In genomic region chr7:106717997-106718871, GRCh38 we compare ENCODE assay signal across 1 cellular context.
TF ChIP-seq lines count a peak whose summit lies in the region.

No MANE protein-coding gene starts in this region.

TF ChIP-seq in K562, 482 proteins besides CTCF, POLR2A, EP300 and RAD21 (continued from another document and continues in another):
- TF ChIP-seq E2F6 (IDR thresholded peaks at IDR 0.05; ENCODE audit: borderline replicate concordance in 1 of 2, extremely low read depth in 1 of 2, insufficient read depth in 1 of 2, insufficient read length in 1 of 2, low read depth in 1 of 2, low read length in 1 of 2, poor library complexity in 1 of 2, severe bottlenecking in 1 of 2) (no peak), NCOA6 (IDR thresholded peaks at IDR 0.05) (peak; percentile 71; the same call in 1 of the 2 replicates), SRF (CRISPR knock-in tag; IDR thresholded peaks at IDR 0.05) (peak in 1 of 2 experiments; percentile 21; a peak in 1 of 4 replicates), TBL1XR1 (IDR thresholded peaks at IDR 0.05; ENCODE audit: low read length in 2 of 2) (peak in 1 of 2 experiments; percentile 93; a peak in 3 of 4 replicates), ILK (tag; IDR thresholded peaks at IDR 0.05; ENCODE audit: borderline replicate concordance, low read depth) (no peak), PHTF2 (CRISPR knock-in tag; IDR thresholded peaks at IDR 0.05) (no peak), ZBTB33 (CRISPR knock-in tag; IDR thresholded peaks at IDR 0.05) (0 out of 2 replicates have a peak, but pooled peaks have one; percentile 25), SRSF3 (IDR thresholded peaks at IDR 0.05; ENCODE audit: insufficient read depth, low read length) (no peak), ZNF57 (CRISPR knock-in tag; IDR thresholded peaks at IDR 0.05) (no peak), ZNF584 (CRISPR knock-in tag; IDR thresholded peaks at IDR 0.05; ENCODE audit: low read depth) (peak; percentile 76), ILF3 (IDR thresholded peaks at IDR 0.05; ENCODE audit: borderline replicate concordance) (0 out of 2 replicates have a peak, but pooled peaks have one; percentile 60), GABPB1 (CRISPR knock-in tag; IDR thresholded peaks at IDR 0.05) (no peak; the same call in 1 of the 2 replicates), HLTF (IDR thresholded peaks at IDR 0.05) (no peak), ARID2 (IDR thresholded peaks at IDR 0.05) (no peak), RB1 (IDR thresholded peaks at IDR 0.05; ENCODE audit: low read depth) (no peak), PHB2 (IDR thresholded peaks at IDR 0.05; ENCODE audit: low read depth) (no peak), ZNF512 (tag; IDR thresholded peaks at IDR 0.05) (no peak), RBM17 (IDR thresholded peaks at IDR 0.05; ENCODE audit: borderline replicate concordance, low read depth, low read length) (no peak), ZNF561 (CRISPR knock-in tag; conservative IDR thresholded peaks at IDR 0.05) (no peak), ZNF253 (CRISPR knock-in tag; conservative IDR thresholded peaks at IDR 0.05) (no peak), ATF1 (CRISPR knock-in tag; IDR thresholded peaks at IDR 0.05) (no peak), ATF1 (tag; IDR thresholded peaks at IDR 0.05) (peak; percentile 69), GABPA (tag; conservative IDR thresholded peaks at IDR 0.05; ENCODE audit: low read depth) (peak; percentile 67), BRD4 (IDR thresholded peaks at IDR 0.05) (peak; percentile 48; the same call in 1 of the 2 replicates), ELK1 (CRISPR knock-in tag; IDR thresholded peaks at IDR 0.05) (no peak), L3MBTL2 (IDR thresholded peaks at IDR 0.05) (peak; percentile 49; the same call in 1 of the 2 replicates), ZNF239 (CRISPR knock-in tag; IDR thresholded peaks at IDR 0.05) (no peak), GTF2E2 (tag; IDR thresholded peaks at IDR 0.05) (peak; percentile 62; the same call in 1 of the 2 replicates), CREB5 (CRISPR knock-in tag; IDR thresholded peaks at IDR 0.05) (no peak), ZNF175 (CRISPR knock-in tag; IDR thresholded peaks at IDR 0.05; ENCODE audit: low read depth) (peak; percentile 94), NRF1 (conservative IDR thresholded peaks at IDR 0.05 in 1 of 2, IDR thresholded peaks at IDR 0.05 in 1 of 2) (no peak; a peak in 1 of 4 replicates)
- TF ChIP-seq, protein P1, sequence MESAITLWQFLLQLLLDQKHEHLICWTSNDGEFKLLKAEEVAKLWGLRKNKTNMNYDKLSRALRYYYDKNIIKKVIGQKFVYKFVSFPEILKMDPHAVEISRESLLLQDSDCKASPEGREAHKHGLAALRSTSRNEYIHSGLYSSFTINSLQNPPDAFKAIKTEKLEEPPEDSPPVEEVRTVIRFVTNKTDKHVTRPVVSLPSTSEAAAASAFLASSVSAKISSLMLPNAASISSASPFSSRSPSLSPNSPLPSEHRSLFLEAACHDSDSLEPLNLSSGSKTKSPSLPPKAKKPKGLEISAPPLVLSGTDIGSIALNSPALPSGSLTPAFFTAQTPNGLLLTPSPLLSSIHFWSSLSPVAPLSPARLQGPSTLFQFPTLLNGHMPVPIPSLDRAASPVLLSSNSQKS (CRISPR knock-in tag; IDR thresholded peaks at IDR 0.05), result no peak
- TF ChIP-seq, protein P2, sequence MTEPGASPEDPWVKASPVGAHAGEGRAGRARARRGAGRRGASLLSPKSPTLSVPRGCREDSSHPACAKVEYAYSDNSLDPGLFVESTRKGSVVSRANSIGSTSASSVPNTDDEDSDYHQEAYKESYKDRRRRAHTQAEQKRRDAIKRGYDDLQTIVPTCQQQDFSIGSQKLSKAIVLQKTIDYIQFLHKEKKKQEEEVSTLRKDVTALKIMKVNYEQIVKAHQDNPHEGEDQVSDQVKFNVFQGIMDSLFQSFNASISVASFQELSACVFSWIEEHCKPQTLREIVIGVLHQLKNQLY (CRISPR knock-in tag; conservative IDR thresholded peaks at IDR 0.05), result no peak
- TF ChIP-seq, protein P3, sequence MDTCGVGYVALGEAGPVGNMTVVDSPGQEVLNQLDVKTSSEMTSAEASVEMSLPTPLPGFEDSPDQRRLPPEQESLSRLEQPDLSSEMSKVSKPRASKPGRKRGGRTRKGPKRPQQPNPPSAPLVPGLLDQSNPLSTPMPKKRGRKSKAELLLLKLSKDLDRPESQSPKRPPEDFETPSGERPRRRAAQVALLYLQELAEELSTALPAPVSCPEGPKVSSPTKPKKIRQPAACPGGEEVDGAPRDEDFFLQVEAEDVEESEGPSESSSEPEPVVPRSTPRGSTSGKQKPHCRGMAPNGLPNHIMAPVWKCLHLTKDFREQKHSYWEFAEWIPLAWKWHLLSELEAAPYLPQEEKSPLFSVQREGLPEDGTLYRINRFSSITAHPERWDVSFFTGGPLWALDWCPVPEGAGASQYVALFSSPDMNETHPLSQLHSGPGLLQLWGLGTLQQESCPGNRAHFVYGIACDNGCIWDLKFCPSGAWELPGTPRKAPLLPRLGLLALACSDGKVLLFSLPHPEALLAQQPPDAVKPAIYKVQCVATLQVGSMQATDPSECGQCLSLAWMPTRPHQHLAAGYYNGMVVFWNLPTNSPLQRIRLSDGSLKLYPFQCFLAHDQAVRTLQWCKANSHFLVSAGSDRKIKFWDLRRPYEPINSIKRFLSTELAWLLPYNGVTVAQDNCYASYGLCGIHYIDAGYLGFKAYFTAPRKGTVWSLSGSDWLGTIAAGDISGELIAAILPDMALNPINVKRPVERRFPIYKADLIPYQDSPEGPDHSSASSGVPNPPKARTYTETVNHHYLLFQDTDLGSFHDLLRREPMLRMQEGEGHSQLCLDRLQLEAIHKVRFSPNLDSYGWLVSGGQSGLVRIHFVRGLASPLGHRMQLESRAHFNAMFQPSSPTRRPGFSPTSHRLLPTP (IDR thresholded peaks at IDR 0.05; ENCODE audit: borderline replicate concordance, extremely low read depth, insufficient read length), result no peak
- TF ChIP-seq, protein P4, sequence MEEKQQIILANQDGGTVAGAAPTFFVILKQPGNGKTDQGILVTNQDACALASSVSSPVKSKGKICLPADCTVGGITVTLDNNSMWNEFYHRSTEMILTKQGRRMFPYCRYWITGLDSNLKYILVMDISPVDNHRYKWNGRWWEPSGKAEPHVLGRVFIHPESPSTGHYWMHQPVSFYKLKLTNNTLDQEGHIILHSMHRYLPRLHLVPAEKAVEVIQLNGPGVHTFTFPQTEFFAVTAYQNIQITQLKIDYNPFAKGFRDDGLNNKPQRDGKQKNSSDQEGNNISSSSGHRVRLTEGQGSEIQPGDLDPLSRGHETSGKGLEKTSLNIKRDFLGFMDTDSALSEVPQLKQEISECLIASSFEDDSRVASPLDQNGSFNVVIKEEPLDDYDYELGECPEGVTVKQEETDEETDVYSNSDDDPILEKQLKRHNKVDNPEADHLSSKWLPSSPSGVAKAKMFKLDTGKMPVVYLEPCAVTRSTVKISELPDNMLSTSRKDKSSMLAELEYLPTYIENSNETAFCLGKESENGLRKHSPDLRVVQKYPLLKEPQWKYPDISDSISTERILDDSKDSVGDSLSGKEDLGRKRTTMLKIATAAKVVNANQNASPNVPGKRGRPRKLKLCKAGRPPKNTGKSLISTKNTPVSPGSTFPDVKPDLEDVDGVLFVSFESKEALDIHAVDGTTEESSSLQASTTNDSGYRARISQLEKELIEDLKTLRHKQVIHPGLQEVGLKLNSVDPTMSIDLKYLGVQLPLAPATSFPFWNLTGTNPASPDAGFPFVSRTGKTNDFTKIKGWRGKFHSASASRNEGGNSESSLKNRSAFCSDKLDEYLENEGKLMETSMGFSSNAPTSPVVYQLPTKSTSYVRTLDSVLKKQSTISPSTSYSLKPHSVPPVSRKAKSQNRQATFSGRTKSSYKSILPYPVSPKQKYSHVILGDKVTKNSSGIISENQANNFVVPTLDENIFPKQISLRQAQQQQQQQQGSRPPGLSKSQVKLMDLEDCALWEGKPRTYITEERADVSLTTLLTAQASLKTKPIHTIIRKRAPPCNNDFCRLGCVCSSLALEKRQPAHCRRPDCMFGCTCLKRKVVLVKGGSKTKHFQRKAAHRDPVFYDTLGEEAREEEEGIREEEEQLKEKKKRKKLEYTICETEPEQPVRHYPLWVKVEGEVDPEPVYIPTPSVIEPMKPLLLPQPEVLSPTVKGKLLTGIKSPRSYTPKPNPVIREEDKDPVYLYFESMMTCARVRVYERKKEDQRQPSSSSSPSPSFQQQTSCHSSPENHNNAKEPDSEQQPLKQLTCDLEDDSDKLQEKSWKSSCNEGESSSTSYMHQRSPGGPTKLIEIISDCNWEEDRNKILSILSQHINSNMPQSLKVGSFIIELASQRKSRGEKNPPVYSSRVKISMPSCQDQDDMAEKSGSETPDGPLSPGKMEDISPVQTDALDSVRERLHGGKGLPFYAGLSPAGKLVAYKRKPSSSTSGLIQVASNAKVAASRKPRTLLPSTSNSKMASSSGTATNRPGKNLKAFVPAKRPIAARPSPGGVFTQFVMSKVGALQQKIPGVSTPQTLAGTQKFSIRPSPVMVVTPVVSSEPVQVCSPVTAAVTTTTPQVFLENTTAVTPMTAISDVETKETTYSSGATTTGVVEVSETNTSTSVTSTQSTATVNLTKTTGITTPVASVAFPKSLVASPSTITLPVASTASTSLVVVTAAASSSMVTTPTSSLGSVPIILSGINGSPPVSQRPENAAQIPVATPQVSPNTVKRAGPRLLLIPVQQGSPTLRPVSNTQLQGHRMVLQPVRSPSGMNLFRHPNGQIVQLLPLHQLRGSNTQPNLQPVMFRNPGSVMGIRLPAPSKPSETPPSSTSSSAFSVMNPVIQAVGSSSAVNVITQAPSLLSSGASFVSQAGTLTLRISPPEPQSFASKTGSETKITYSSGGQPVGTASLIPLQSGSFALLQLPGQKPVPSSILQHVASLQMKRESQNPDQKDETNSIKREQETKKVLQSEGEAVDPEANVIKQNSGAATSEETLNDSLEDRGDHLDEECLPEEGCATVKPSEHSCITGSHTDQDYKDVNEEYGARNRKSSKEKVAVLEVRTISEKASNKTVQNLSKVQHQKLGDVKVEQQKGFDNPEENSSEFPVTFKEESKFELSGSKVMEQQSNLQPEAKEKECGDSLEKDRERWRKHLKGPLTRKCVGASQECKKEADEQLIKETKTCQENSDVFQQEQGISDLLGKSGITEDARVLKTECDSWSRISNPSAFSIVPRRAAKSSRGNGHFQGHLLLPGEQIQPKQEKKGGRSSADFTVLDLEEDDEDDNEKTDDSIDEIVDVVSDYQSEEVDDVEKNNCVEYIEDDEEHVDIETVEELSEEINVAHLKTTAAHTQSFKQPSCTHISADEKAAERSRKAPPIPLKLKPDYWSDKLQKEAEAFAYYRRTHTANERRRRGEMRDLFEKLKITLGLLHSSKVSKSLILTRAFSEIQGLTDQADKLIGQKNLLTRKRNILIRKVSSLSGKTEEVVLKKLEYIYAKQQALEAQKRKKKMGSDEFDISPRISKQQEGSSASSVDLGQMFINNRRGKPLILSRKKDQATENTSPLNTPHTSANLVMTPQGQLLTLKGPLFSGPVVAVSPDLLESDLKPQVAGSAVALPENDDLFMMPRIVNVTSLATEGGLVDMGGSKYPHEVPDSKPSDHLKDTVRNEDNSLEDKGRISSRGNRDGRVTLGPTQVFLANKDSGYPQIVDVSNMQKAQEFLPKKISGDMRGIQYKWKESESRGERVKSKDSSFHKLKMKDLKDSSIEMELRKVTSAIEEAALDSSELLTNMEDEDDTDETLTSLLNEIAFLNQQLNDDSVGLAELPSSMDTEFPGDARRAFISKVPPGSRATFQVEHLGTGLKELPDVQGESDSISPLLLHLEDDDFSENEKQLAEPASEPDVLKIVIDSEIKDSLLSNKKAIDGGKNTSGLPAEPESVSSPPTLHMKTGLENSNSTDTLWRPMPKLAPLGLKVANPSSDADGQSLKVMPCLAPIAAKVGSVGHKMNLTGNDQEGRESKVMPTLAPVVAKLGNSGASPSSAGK (IDR thresholded peaks at IDR 0.05), result peak; percentile 33; the same call in 1 of the 2 replicates
